18 cellular contexts compared by ENCODE assay signal in genomic region chr2:217893440-217893839, GRCh38.
DNase-seq lines count a peak whose midpoint lies in the region; ATAC-seq and TF ChIP-seq lines count a peak whose summit lies in the region.
"Had no signal": no experiment of that assay in that cellular context is flagged by ENCODE, and none has a peak within 500 bp of the region (broad histone marks: within the 10 kb centered on the region; RNA-seq: fewer than 3 reads in every experiment).

No MANE protein-coding gene starts in this region.

- ATAC-seq in right cardiac atrium (no peak), psoas muscle (no peak), GM21360 (IDR thresholded peaks at IDR 0.05; ENCODE audit: unreplicated experiment) (no peak)
- ATAC-seq in activated CD4-positive, CD25-positive, alpha-beta regulatory T cell treated with anti-CD3 and anti-CD28 coated beads, Interleukin-2, amount 50 U/mL, for 24 hours = no peak

- H3K4me3 ChIP-seq in esophagus muscularis mucosa (no peak overlapping the region), right cardiac atrium (ENCODE audit: low read length) (no peak overlapping the region), psoas muscle (no peak overlapping the region), thyroid gland (replicated peaks in 1 of 3) (no peak overlapping the region)
- H3K4me3 ChIP-seq: HAP-1, Peyer's patch had no signal

- no peak for TF ChIP-seq POLR2A in esophagus muscularis mucosa (IDR thresholded peaks at IDR 0.05; ENCODE audit: low read depth)
- no peak for TF ChIP-seq POLR2A in thyroid gland (IDR thresholded peaks at IDR 0.05)

- intact Hi-C loops in esophagus muscularis mucosa (cut with DNase I) = no loop called here
- intact Hi-C loops in right cardiac atrium (cut with DNase I) = loop anchor here in 2 of 4 donors (5.0 to 10.0 kb wide), 3 partner anchors 49 to 94 kb away; no protein-coding TSS in a partner anchor
- intact Hi-C loops in psoas muscle (cut with DNase I) = no loop called here
- intact Hi-C loops in thyroid gland (cut with DNase I) = loop anchor here (5.0 kb wide), 1 partner anchor 44 kb away; no protein-coding TSS in a partner anchor

- H3K4me1 ChIP-seq in esophagus muscularis mucosa (peaks cover 70 to 99% (median 98%) of the 10 kb centered on the region in 4 donors), right cardiac atrium (ENCODE audit: control insufficient read depth, insufficient read depth, low read length) (peaks cover 33% of the 10 kb centered on the region), psoas muscle (peaks cover 38% of the 10 kb centered on the region), thyroid gland (peaks cover 38 to 49% of the 10 kb centered on the region in 2 donors)
- H3K4me1 ChIP-seq: HAP-1 had no signal

- H3K27ac ChIP-seq in esophagus muscularis mucosa (replicated peaks in 1 of 4) (peak overlapping the region; percentile 89 to 98 (median 97)), right cardiac atrium (ENCODE audit: low read length) (no peak overlapping the region), psoas muscle (peak overlapping the region; percentile 48), thyroid gland (peak overlapping the region; percentile 59 to 84 (median 70)), caudate nucleus (ENCODE audit: low read depth, low read length) (no peak overlapping the region)

- DNase-seq in esophagus muscularis mucosa (ENCODE audit: extremely low spot score) = no peak
- peak in 2 of 3 donors; percentile 48 to 51 for DNase-seq in right cardiac atrium
- peak in 1 of 2 donors; percentile 20 for DNase-seq in psoas muscle
- no peak for DNase-seq in thyroid gland
- DNase-seq in caudate nucleus (lab: John Stamatoyannopoulos, UW) = no peak
- DNase-seq in NCI-H1105 (lab: John Stamatoyannopoulos, UW) = no peak
- DNase-seq: ACHN; CD4-positive, CD25-positive, alpha-beta regulatory T cell; DMS53; IMR-90; Kasumi-1; NCI-H1417; NCI-H2029; NCI-H510A treated with DMSO at 0.1 percent for 48 hours; Peyer's patch had no signal

- TF ChIP-seq CTCF in esophagus muscularis mucosa (IDR thresholded peaks at IDR 0.05) (no peak), psoas muscle (IDR thresholded peaks at IDR 0.05) (no peak), thyroid gland (IDR thresholded peaks at IDR 0.05) (no peak)

- H3K36me3 ChIP-seq in esophagus muscularis mucosa (peaks cover 92 to 100% (median 100%) of the 10 kb centered on the region in 4 donors), psoas muscle (ENCODE audit: insufficient read depth in 1 of 2, low read depth in 1 of 2) (peaks cover 9 to 96% of the 10 kb centered on the region in 2 donors), thyroid gland (peaks cover 68 to 85% of the 10 kb centered on the region in 2 donors)
- H3K36me3 ChIP-seq: HAP-1 had no signal

- WGBS in esophagus muscularis mucosa = 80% methylated on average over 8 of the region's 8 CpGs
- WGBS in right cardiac atrium = 87% methylated on average over 8 of the region's 8 CpGs
- WGBS in psoas muscle, 3 donors = 80 to 87% (median 83%) methylated on average over 7 to 8 of the region's 8 CpGs
- WGBS in thyroid gland, 2 donors = 92 to 96% methylated on average over 5 to 8 of the region's 8 CpGs

- H3K27me3 ChIP-seq in esophagus muscularis mucosa (no peaks in the 10 kb centered on the region), right cardiac atrium (ENCODE audit: control insufficient read depth, insufficient read depth) (no peaks in the 10 kb centered on the region), psoas muscle (ENCODE audit: insufficient read depth in 3 of 3, low read length in 2 of 3) (no peaks in the 10 kb centered on the region), thyroid gland (no peaks in the 10 kb centered on the region)
- H3K27me3 ChIP-seq: Peyer's patch had no signal

- TF ChIP-seq EP300 in esophagus muscularis mucosa (IDR thresholded peaks at IDR 0.05) = no peak

- H3K9me3 ChIP-seq in esophagus muscularis mucosa (no peaks in the 10 kb centered on the region), right cardiac atrium (ENCODE audit: control insufficient read depth, low read length) (no peaks in the 10 kb centered on the region), psoas muscle (no peaks in the 10 kb centered on the region), thyroid gland (no peaks in the 10 kb centered on the region)
- H3K9me3 ChIP-seq: HAP-1, Peyer's patch had no signal

Comparison
In these comparisons a context has a peak if more than half of its experiments do, and no peak if none do; other contexts are left out.
1. DNase-seq: peak in right cardiac atrium (2 of 3); none in esophagus muscularis mucosa (single experiment), thyroid gland (0 of 2), caudate nucleus (0 of 61) and NCI-H1105 (single experiment).
2. H3K27ac ChIP-seq: peak in esophagus muscularis mucosa (4 of 4), psoas muscle (single experiment) and thyroid gland (3 of 3); none in right cardiac atrium (single experiment) and caudate nucleus (single experiment).